ENCODE assay signal across 9 cellular contexts in genomic region chr17:45785373-45786193, GRCh38. TPM values are rescaled to one million over a fixed set of nuclear protein-coding genes. Genes with fewer than 3 reads are reported as not detected.
DNase-seq lines count a peak whose midpoint lies in the region; ATAC-seq and TF ChIP-seq lines count a peak whose summit lies in the region.
"Had no signal": no experiment of that assay in that cellular context is flagged by ENCODE, and none has a peak within 500 bp of the region (broad histone marks: within the 10 kb centered on the region; RNA-seq: fewer than 3 reads in every experiment).

No MANE protein-coding gene starts in this region.

- H3K9me2 ChIP-seq in OCI-LY7 (ENCODE audit: insufficient read depth, low read length): no peaks in the 10 kb centered on the region

- H3K27me3 Mint-ChIP-seq in Caco-2 (ENCODE audit: insufficient read depth, unreplicated experiment): peaks cover 27% of the 10 kb centered on the region

- H3K4me2 ChIP-seq in parathyroid adenoma (ENCODE audit: low read length) (peak overlapping the region; percentile 64), OCI-LY7 (ENCODE audit: low read length) (no peak overlapping the region)

- no peak for TF ChIP-seq CTCF in Caco-2 (IDR thresholded peaks at IDR 0.05; ENCODE audit: insufficient read depth in 1 of 2, low read depth in 1 of 2, low read length in 1 of 2, severe bottlenecking in 1 of 2, unreplicated experiment in 1 of 2)
- no peak for TF ChIP-seq CTCF in Peyer's patch (IDR thresholded peaks at IDR 0.05)
- no peak for TF ChIP-seq CTCF in parathyroid adenoma (IDR thresholded peaks at IDR 0.05)
- TF ChIP-seq CTCF in OCI-LY7 (conservative IDR thresholded peaks at IDR 0.05; ENCODE audit: low read length): no peak

- H3K27ac ChIP-seq in Peyer's patch (no peak overlapping the region), parathyroid adenoma (no peak overlapping the region), OCI-LY7 (ENCODE audit: low read depth, low read length, poor library complexity, severe bottlenecking) (no peak overlapping the region)

- intact Hi-C loops in Caco-2 (cut with micrococcal nuclease; ENCODE audit: unreplicated experiment) (loop anchor here (10.0 kb wide), 1 partner anchor 141 kb away; no protein-coding TSS in a partner anchor), left ventricle myocardium superior (cut with micrococcal nuclease) (no loop called here), OCI-LY7 (cut with micrococcal nuclease; ENCODE audit: unreplicated experiment) (no loop called here)

- H3K36me3 ChIP-seq in Caco-2 (ENCODE audit: control insufficient read depth, insufficient read depth, low read length) (no peaks in the 10 kb centered on the region), Peyer's patch (no peaks in the 10 kb centered on the region), parathyroid adenoma (ENCODE audit: control insufficient read depth, insufficient read depth, low read length) (no peaks in the 10 kb centered on the region), OCI-LY7 (ENCODE audit: insufficient read depth, low read length) (no peaks in the 10 kb centered on the region)

- peak overlapping the region; percentile 72 for H3K4me3 Mint-ChIP-seq in Caco-2 (ENCODE audit: unreplicated experiment)

- H3K9ac ChIP-seq in parathyroid adenoma: no peak overlapping the region

- no peaks in the 10 kb centered on the region for H3K4me1 Mint-ChIP-seq in Caco-2 (ENCODE audit: low read depth, unreplicated experiment)

- no peaks in the 10 kb centered on the region for H3K9me3 Mint-ChIP-seq in Caco-2 (ENCODE audit: unreplicated experiment)

- H3K4me1 ChIP-seq in Caco-2 (0 out of 2 replicates have a peak, but pooled peaks cover 3% of the 10 kb centered on the region), Peyer's patch (peaks cover 8 to 24% (median 16%) of the 10 kb centered on the region in 4 donors), parathyroid adenoma (peaks cover 9% of the 10 kb centered on the region), OCI-LY7 (ENCODE audit: insufficient read depth, low read length, poor library complexity, severe bottlenecking) (no peaks in the 10 kb centered on the region)

- no peaks in the 10 kb centered on the region for H3K36me3 Mint-ChIP-seq in Caco-2 (ENCODE audit: insufficient read depth, unreplicated experiment)

- no peak overlapping the region for H3K27ac Mint-ChIP-seq in Caco-2 (ENCODE audit: unreplicated experiment)

- no peak for DNase-seq in Caco-2
- no peak for DNase-seq in Peyer's patch
- no peak for DNase-seq in left ventricle myocardium superior
- no peak for DNase-seq in OCI-LY7 (ENCODE audit: low spot score)
- DNase-seq: GDM1 had no signal

- H4K20me1 ChIP-seq in OCI-LY7 (ENCODE audit: insufficient read depth, low read length): no peaks in the 10 kb centered on the region

- no peaks in the 10 kb centered on the region for H3K79me2 ChIP-seq in parathyroid adenoma
- H3K79me2 ChIP-seq in OCI-LY7 (ENCODE audit: insufficient read depth, low read depth, low read length): no peaks in the 10 kb centered on the region

- BruUV-seq in Caco-2 (replicated peaks; lab: Mats Ljungman, UMichigan) (no TSS peak), OCI-LY7 (replicated peaks; lab: Mats Ljungman, UMichigan) (no TSS peak)

- POLR2A ChIA-PET in Caco-2 (lab: Charles Lee): no interaction called here
- POLR2A ChIA-PET in OCI-LY7 (lab: Charles Lee): no interaction called here

- H3K27me3 ChIP-seq in Caco-2 (replicated peaks; ENCODE audit: control insufficient read depth, insufficient read depth, low read length): peaks cover 3% of the 10 kb centered on the region
- peaks cover 0 to 7% of the 10 kb centered on the region in 2 donors for H3K27me3 ChIP-seq in Peyer's patch
- H3K27me3 ChIP-seq in parathyroid adenoma (ENCODE audit: control insufficient read depth, insufficient read depth, low read length): no peaks in the 10 kb centered on the region

- H3K9me3 ChIP-seq in Caco-2: no peaks in the 10 kb centered on the region
- H3K9me3 ChIP-seq in Peyer's patch: no peaks in the 10 kb centered on the region
- H3K9me3 ChIP-seq in parathyroid adenoma (ENCODE audit: control insufficient read depth, low read length): no peaks in the 10 kb centered on the region
- H3K9me3 ChIP-seq in OCI-LY7 (ENCODE audit: low read length): no peaks in the 10 kb centered on the region

- H3K4me3 ChIP-seq in Caco-2 (ENCODE audit: low read depth, low read length) (peak overlapping the region; percentile 36), Peyer's patch (peak overlapping the region; percentile 23 to 62 (median 50)), parathyroid adenoma (ENCODE audit: low read depth, low read length) (peak overlapping the region; percentile 33), OCI-LY7 (ENCODE audit: low read depth, low read length, poor library complexity, severe bottlenecking) (no peak overlapping the region)

- peak; percentile 17 for ATAC-seq in left ventricle myocardium superior
- ATAC-seq in HG03108 (IDR thresholded peaks at IDR 0.05; ENCODE audit: unreplicated experiment): no peak
- ATAC-seq in GM18907 (IDR thresholded peaks at IDR 0.05; ENCODE audit: unreplicated experiment): no peak
- ATAC-seq in GM18867 (IDR thresholded peaks at IDR 0.05; ENCODE audit: unreplicated experiment): no peak

- H2AFZ ChIP-seq in parathyroid adenoma: peak overlapping the region; percentile 63
- H2AFZ ChIP-seq in OCI-LY7 (ENCODE audit: low read length): no peak overlapping the region

- CTCF ChIA-PET in Caco-2 (lab: Charles Lee): no interaction called here
- CTCF ChIA-PET in OCI-LY7 (lab: Charles Lee; ENCODE audit: unreplicated experiment): no interaction called here

- TF ChIP-seq POLR2A in Peyer's patch (IDR thresholded peaks at IDR 0.05): no peak

RNA-seq across cellular contexts. Expression of gene CRHR1, which starts 1.5 kb away (rescaled TPM):
- total RNA-seq in Caco-2 (2022) (not detected in 2 replicates), Peyer's patch (under 1 TPM in 1 of 4 donors, not detected in 3; 0.40 TPM), left ventricle myocardium superior (not detected), OCI-LY7 (2022) (not detected in 2 replicates)
- total RNA-seq in OCI-LY7 (2014; rRNA removed; shearing (Covaris generic)): not detected in 2 replicates

RNA-seq across cellular contexts. Expression of gene SPPL2C, which starts 59.1 kb away (rescaled TPM):
- total RNA-seq in Caco-2 (2022) (not detected in 2 replicates), Peyer's patch (not detected), left ventricle myocardium superior (not detected), OCI-LY7 (2022) (not detected in 2 replicates)
- not detected in 2 replicates for total RNA-seq in OCI-LY7 (2014; rRNA removed; shearing (Covaris generic))
